In the genomic region with DNA sequence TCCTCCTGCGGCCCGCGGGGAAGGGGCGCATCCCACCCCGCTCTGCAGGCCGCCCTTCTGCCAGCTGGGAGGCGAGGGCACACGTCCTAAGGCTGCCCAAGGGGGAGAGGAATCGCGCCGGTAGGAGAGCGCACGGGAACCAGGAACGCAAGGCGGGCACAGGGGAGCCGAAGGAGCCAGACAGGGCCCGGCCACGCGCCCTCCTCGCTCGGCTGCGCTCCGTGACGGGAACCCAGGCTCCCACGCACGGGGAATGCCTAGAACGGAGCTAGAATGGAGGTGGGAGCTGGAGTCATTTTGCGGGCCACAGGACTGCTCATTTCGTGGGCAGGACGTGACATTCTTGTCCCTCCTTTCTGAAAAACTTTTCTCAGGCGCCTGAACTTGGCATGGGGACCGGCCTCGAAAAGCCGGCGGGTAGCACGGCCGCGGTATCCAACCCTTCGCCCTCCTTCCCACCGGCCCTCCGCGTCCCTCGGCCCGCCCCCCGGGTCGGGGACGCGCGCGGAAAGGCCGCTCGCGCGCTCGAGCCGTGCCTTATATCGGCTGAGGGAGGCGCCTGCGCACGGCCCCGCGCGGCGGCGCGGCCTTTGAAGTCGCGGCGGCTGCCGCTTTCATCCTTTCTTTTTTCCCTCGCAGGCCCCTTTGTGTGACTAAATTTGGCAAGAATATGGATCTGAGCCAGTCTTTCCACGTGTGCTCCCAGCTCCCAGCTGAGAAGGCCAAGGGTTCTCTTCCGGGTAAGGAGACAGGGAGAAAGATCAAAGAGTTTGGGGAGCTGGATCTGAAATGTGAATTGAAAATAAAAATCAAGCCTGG, we compare ENCODE assay signal across 8 cellular contexts. TPM values are rescaled to one million over a fixed set of nuclear protein-coding genes. Genes with fewer than 3 reads are reported as not detected.
A peak's percentile ranks its signal among the peaks of the same experiment; 100 is the strongest.
DNase-seq lines count a peak whose midpoint lies in the region; ATAC-seq, FAIRE-seq and TF ChIP-seq lines count a peak whose summit lies in the region.

No MANE protein-coding gene starts in this region.

- TF ChIP-seq CTCF in dorsolateral prefrontal cortex (IDR thresholded peaks at IDR 0.05 in 54 of 56, conservative IDR thresholded peaks at IDR 0.05 in 2 of 56; ENCODE audit: low read depth in 1 of 56, partially characterized antibody in 56 of 56) (no peak), lower lobe of right lung (IDR thresholded peaks at IDR 0.05) (no peak)

- H3K4me3 ChIP-seq in dorsolateral prefrontal cortex (peak overlapping the region; percentile 20 to 77 (median 55)), lower lobe of right lung (peak overlapping the region; percentile 67)

- no peaks in the 10 kb centered on the region for H3K36me3 ChIP-seq in lower lobe of right lung

- H3K27ac ChIP-seq in dorsolateral prefrontal cortex: peak overlapping the region in 49 of 59 donors; percentile 36 to 91 (median 76)
- H3K27ac ChIP-seq in lower lobe of right lung: peak overlapping the region; percentile 73

- H3K4me1 ChIP-seq in lower lobe of right lung: peaks cover 40% of the 10 kb centered on the region

- no peaks in the 10 kb centered on the region for H3K9me3 ChIP-seq in lower lobe of right lung

- intact Hi-C loops in dorsolateral prefrontal cortex (cut with DNase I) (no loop called here), lower lobe of right lung (cut with DNase I) (no loop called here)

- ATAC-seq in GM21737 (IDR thresholded peaks at IDR 0.05; ENCODE audit: unreplicated experiment) (peak; percentile 47), lower lobe of right lung (peak; percentile 82)

- DNase-seq in DMS 273 treated with DMSO at 0.1 percent for 48 hours (lab: John Stamatoyannopoulos, UW) (peak; percentile 74), M059J (ENCODE audit: low read depth) (peak; percentile 77), dorsolateral prefrontal cortex (no peak), lower lobe of right lung (peak; percentile 53), GM19239 (ENCODE audit: insufficient read length, low spot score) (no peak)
- peak; percentile 66 for DNase-seq in activated CD4-positive, alpha-beta T cell treated with anti-CD3 and anti-CD28 coated beads for 1 hour
- DNase-seq in stimulated activated CD8-positive, alpha-beta memory T cell treated with anti-CD3 and anti-CD28 coated beads, Interleukin-15, amount 100 ng/mL, for 1 hour (ENCODE audit: low read depth): peak; percentile 38

- FAIRE-seq in GM19239 (lab: Jason Lieb, UNC): no peak

- H3K27me3 ChIP-seq in dorsolateral prefrontal cortex: peaks cover 0 to 81% (median 62%) of the 10 kb centered on the region in 45 donors
- peaks cover 57% of the 10 kb centered on the region for H3K27me3 ChIP-seq in lower lobe of right lung (ENCODE audit: low read depth)

RNA-seq across cellular contexts. Expression of a gene that starts 4.3 kb away (rescaled TPM):
- total RNA-seq in M059J (2014; rRNA removed; shearing (Covaris generic)): 12.4 and 13.1 TPM in 2 replicates
- total RNA-seq in dorsolateral prefrontal cortex (10 to 100 TPM in 64 of 120 experiments, 1 to 10 TPM in 56; 3.3 to 28.2 (median 10.4) TPM), lower lobe of right lung (4.3 TPM)

Comparison
In these comparisons a context has a peak if more than half of its experiments do, and no peak if none do; other contexts are left out.
1. DNase-seq: peak in DMS 273 treated with DMSO at 0.1 percent for 48 hours (single experiment), M059J (single experiment), activated CD4-positive, alpha-beta T cell treated with anti-CD3 and anti-CD28 coated beads for 1 hour (single experiment), lower lobe of right lung (single experiment) and stimulated activated CD8-positive, alpha-beta memory T cell treated with anti-CD3 and anti-CD28 coated beads, Interleukin-15, amount 100 ng/mL, for 1 hour (single experiment); none in dorsolateral prefrontal cortex (0 of 10) and GM19239 (single experiment).